Comparison of ENCODE assay signal across 1 cellular context in the genomic region with DNA sequence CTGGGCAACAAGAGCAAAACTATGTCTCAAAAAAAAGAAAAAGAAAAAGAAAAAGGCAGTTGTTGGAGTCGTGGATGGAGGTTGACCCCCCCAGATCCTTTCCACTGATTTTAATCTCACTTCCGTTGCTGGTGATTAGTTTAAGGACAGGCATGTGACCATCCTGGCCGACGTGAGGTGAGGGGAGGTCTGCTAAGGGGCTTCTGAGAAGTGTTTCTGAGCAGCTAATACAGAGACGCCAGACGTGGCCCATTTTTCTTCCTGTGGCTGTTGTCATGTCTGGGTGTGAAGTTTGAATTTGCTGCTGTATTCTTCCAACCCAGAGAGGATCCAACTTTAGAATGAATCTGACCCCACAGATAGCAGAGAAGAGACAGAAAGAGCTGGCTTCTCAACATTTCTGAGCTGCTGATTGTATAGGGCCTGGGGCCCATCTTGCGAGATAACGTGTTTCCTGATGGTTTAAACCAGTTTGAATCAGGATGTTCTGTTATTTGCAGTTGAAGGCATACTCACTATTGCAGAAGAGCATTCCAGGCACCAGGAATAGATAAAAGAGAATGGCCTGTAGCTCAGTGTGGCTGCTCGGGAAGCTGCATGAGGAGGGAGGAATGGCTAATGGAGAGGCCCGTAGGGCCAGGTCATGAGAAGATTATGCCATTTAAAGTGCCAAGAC.
TF ChIP-seq lines count a peak whose summit lies in the region.

No MANE protein-coding gene starts in this region.

TF ChIP-seq in K562, 482 proteins besides CTCF, POLR2A, EP300 and RAD21 (continued from another document):
- TF ChIP-seq PBX2 (CRISPR knock-in tag; IDR thresholded peaks at IDR 0.05; ENCODE audit: low read depth) = no peak
- TF ChIP-seq PBX2 (tag; conservative IDR thresholded peaks at IDR 0.05; ENCODE audit: low read depth) = peak; percentile 15; the same call in 1 of the 2 replicates
- no peak for TF ChIP-seq HNRNPH1 (optimal IDR thresholded peaks at IDR 0.05; ENCODE audit: low read depth, low read length)
- TF ChIP-seq RHOXF2B (CRISPR knock-in tag; conservative IDR thresholded peaks at IDR 0.05) = no peak
- no peak for TF ChIP-seq ZNF318 (IDR thresholded peaks at IDR 0.05; ENCODE audit: borderline replicate concordance in 1 of 2, low read depth in 1 of 2)
- TF ChIP-seq ZKSCAN8 (CRISPR knock-in tag; IDR thresholded peaks at IDR 0.05) = 0 out of 2 replicates have a peak, but pooled peaks have one; percentile 27
- TF ChIP-seq SRSF7 (optimal IDR thresholded peaks at IDR 0.05; ENCODE audit: low read depth, low read length) = no peak
- TF ChIP-seq L3MBTL2 (IDR thresholded peaks at IDR 0.05) = peak; percentile 72
- TF ChIP-seq ESRRB (CRISPR knock-in tag; IDR thresholded peaks at IDR 0.05; ENCODE audit: borderline replicate concordance) = no peak
- no peak for TF ChIP-seq TAL1 (IDR thresholded peaks at IDR 0.05)
- TF ChIP-seq NFE2L1 (tag; IDR thresholded peaks at IDR 0.05; ENCODE audit: borderline replicate concordance, low read depth) = no peak
- TF ChIP-seq FUS (optimal IDR thresholded peaks at IDR 0.05; ENCODE audit: low read depth, low read length) = no peak
- TF ChIP-seq PHB2 (IDR thresholded peaks at IDR 0.05; ENCODE audit: low read depth) = no peak
- TF ChIP-seq POLR2H (tag; IDR thresholded peaks at IDR 0.05; ENCODE audit: low read depth) = no peak
- TF ChIP-seq NCOA4 (IDR thresholded peaks at IDR 0.05; ENCODE audit: partially characterized antibody) = no peak
- no peak for TF ChIP-seq ILK (tag; IDR thresholded peaks at IDR 0.05; ENCODE audit: borderline replicate concordance, low read depth)
- TF ChIP-seq HIVEP1 (CRISPR knock-in tag; IDR thresholded peaks at IDR 0.05) = no peak
- TF ChIP-seq EWSR1 (IDR thresholded peaks at IDR 0.05; ENCODE audit: borderline replicate concordance, low read depth, partially characterized antibody) = no peak
- TF ChIP-seq, protein P1, sequence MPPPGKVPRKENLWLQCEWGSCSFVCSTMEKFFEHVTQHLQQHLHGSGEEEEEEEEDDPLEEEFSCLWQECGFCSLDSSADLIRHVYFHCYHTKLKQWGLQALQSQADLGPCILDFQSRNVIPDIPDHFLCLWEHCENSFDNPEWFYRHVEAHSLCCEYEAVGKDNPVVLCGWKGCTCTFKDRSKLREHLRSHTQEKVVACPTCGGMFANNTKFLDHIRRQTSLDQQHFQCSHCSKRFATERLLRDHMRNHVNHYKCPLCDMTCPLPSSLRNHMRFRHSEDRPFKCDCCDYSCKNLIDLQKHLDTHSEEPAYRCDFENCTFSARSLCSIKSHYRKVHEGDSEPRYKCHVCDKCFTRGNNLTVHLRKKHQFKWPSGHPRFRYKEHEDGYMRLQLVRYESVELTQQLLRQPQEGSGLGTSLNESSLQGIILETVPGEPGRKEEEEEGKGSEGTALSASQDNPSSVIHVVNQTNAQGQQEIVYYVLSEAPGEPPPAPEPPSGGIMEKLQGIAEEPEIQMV (tag; conservative IDR thresholded peaks at IDR 0.05; ENCODE audit: low read depth) = no peak
- TF ChIP-seq LARP7 (IDR thresholded peaks at IDR 0.05) = no peak
- no peak for TF ChIP-seq ZNF41 (CRISPR knock-in tag; conservative IDR thresholded peaks at IDR 0.05)
